Comparison of ENCODE assay signal across 11 cellular contexts in genomic region chr5:39058178-39058577, GRCh38. TPM values are rescaled to one million over a fixed set of nuclear protein-coding genes. Genes with fewer than 3 reads are reported as not detected.
DNase-seq lines count a peak whose midpoint lies in the region; ATAC-seq, FAIRE-seq and TF ChIP-seq lines count a peak whose summit lies in the region.
"Had no signal": no experiment of that assay in that cellular context is flagged by ENCODE, and none has a peak within 500 bp of the region (broad histone marks: within the 10 kb centered on the region; RNA-seq: fewer than 3 reads in every experiment).

No MANE protein-coding gene starts in this region.

- peak overlapping the region; percentile 25; the same call in 1 of the 2 replicates for H3K27ac ChIP-seq in GM12878 (ENCODE audit: control insufficient read depth, insufficient read depth)
- H3K27ac ChIP-seq: C4-2B had no signal

- no peak overlapping the region for H3K9ac ChIP-seq in GM12878 (ENCODE audit: control insufficient read depth, insufficient read depth, low read length)

- no peak for TF ChIP-seq RAD21 in GM12878 (IDR thresholded peaks at IDR 0.05; ENCODE audit: insufficient read depth, low read depth, low read length)

- CTCF ChIA-PET in activated CD8-positive, alpha-beta memory T cell treated with anti-CD3 and anti-CD28 coated beads, Interleukin-2, amount 10 ng/mL, durations not matched to agents 7 days and 5 days (lab: Charles Lee), result interaction anchor here (1.5 kb wide), 1 partner anchor 22 kb away, joined by 3 read pairs; no protein-coding TSS in a partner anchor
- CTCF ChIA-PET in GM12878 (lab: Yijun Ruan, JAX), result interaction anchor here (2.5 kb wide), 1 partner anchor 23 kb away, joined by 8 read pairs; no protein-coding TSS in a partner anchor

- peak overlapping the region; percentile 58 for H3K4me3 ChIP-seq in GM12878
- H3K4me3 ChIP-seq: lung had no signal

- in situ Hi-C loops in GM12878 (cut with MboI), result no loop called here

- no peak for DNase-seq in activated CD8-positive, alpha-beta memory T cell treated with anti-CD3 and anti-CD28 coated beads, Interleukin-2, amount 10 ng/mL, durations not matched to agents 7 days and 5 days
- DNase-seq in activated CD8-positive, alpha-beta memory T cell treated with anti-CD3 and anti-CD28 coated beads for 24 hours, result no peak
- DNase-seq in GM12878 (ENCODE audit: low read depth, low spot score) (no peak), HPDE6-E6E7 (ENCODE audit: extremely low spot score) (no peak), GF-D8 (lab: John Stamatoyannopoulos, UW) (no peak), OCI-M1 (lab: John Stamatoyannopoulos, UW) (no peak)
- no peak for DNase-seq in stimulated activated naive B cell treated with anti-CD40 and anti-IgM and Interleukin-4, amounts not matched to agents 10 μg/mL and 1 μg/mL and 100 μg/mL, for 72 hours
- DNase-seq: T1000 had no signal

- no peaks in the 10 kb centered on the region for H3K27me3 ChIP-seq in GM12878 (replicated peaks in 1 of 2; ENCODE audit: control insufficient read depth in 2 of 2, insufficient read depth in 2 of 2, low read length in 1 of 2)

- no peaks in the 10 kb centered on the region for H3K9me3 Mint-ChIP-seq in activated CD8-positive, alpha-beta memory T cell treated with anti-CD3 and anti-CD28 coated beads, Interleukin-2, amount 10 ng/mL, durations not matched to agents 7 days and 5 days (ENCODE audit: low read depth)
- no peaks in the 10 kb centered on the region for H3K9me3 Mint-ChIP-seq in stimulated activated naive B cell treated with anti-CD40 and anti-IgM and Interleukin-4, amounts not matched to agents 10 μg/mL and 1 μg/mL and 100 μg/mL, for 72 hours

- ATAC-seq in activated CD8-positive, alpha-beta memory T cell treated with anti-CD3 and anti-CD28 coated beads, Interleukin-2, amount 10 ng/mL, durations not matched to agents 7 days and 5 days, result peak; percentile 78
- ATAC-seq in HG02943 (IDR thresholded peaks at IDR 0.05; ENCODE audit: low read depth, unreplicated experiment) (peak; percentile 68), GM12878 (peak; percentile 90)
- peak in 1 of 2 donors; percentile 42 for ATAC-seq in stimulated activated naive B cell treated with anti-CD40 and anti-IgM and Interleukin-4, amounts not matched to agents 10 μg/mL and 1 μg/mL and 100 μg/mL, for 72 hours (replicated peaks)

- peaks cover 50% of the 10 kb centered on the region for H3K79me2 ChIP-seq in GM12878 (ENCODE audit: control insufficient read depth, insufficient read depth, low read length)

- peaks cover 28% of the 10 kb centered on the region for H3K4me1 Mint-ChIP-seq in activated CD8-positive, alpha-beta memory T cell treated with anti-CD3 and anti-CD28 coated beads, Interleukin-2, amount 10 ng/mL, durations not matched to agents 7 days and 5 days
- H3K4me1 Mint-ChIP-seq in stimulated activated naive B cell treated with anti-CD40 and anti-IgM and Interleukin-4, amounts not matched to agents 10 μg/mL and 1 μg/mL and 100 μg/mL, for 72 hours, result peaks cover 22 to 51% of the 10 kb centered on the region in 2 donors

- no peak overlapping the region for H2AFZ ChIP-seq in GM12878 (ENCODE audit: control insufficient read depth, low read depth, low read length)

- H3K4me3 Mint-ChIP-seq in activated CD8-positive, alpha-beta memory T cell treated with anti-CD3 and anti-CD28 coated beads, Interleukin-2, amount 10 ng/mL, durations not matched to agents 7 days and 5 days, result peak overlapping the region; percentile 48
- peak overlapping the region; percentile 0 to 2 for H3K4me3 Mint-ChIP-seq in stimulated activated naive B cell treated with anti-CD40 and anti-IgM and Interleukin-4, amounts not matched to agents 10 μg/mL and 1 μg/mL and 100 μg/mL, for 72 hours

- SMC1A ChIA-PET in GM12878 (lab: Charles Lee; ENCODE audit: uncharacterized antibody, unreplicated experiment), result no interaction called here

- peaks cover 25% of the 10 kb centered on the region for H3K36me3 Mint-ChIP-seq in activated CD8-positive, alpha-beta memory T cell treated with anti-CD3 and anti-CD28 coated beads, Interleukin-2, amount 10 ng/mL, durations not matched to agents 7 days and 5 days
- H3K36me3 Mint-ChIP-seq in stimulated activated naive B cell treated with anti-CD40 and anti-IgM and Interleukin-4, amounts not matched to agents 10 μg/mL and 1 μg/mL and 100 μg/mL, for 72 hours, result peaks cover 4% of the 10 kb centered on the region in 2 donors

- intact Hi-C loops in GM12878 (cut with micrococcal nuclease; ENCODE audit: unreplicated experiment), result no loop called here

- H3K27ac Mint-ChIP-seq in activated CD8-positive, alpha-beta memory T cell treated with anti-CD3 and anti-CD28 coated beads, Interleukin-2, amount 10 ng/mL, durations not matched to agents 7 days and 5 days, result peak overlapping the region; percentile 49
- H3K27ac Mint-ChIP-seq in stimulated activated naive B cell treated with anti-CD40 and anti-IgM and Interleukin-4, amounts not matched to agents 10 μg/mL and 1 μg/mL and 100 μg/mL, for 72 hours, result no peak overlapping the region

- H4K20me1 ChIP-seq in GM12878 (ENCODE audit: control insufficient read depth, insufficient read depth), result no peaks in the 10 kb centered on the region

- peaks cover 8% of the 10 kb centered on the region; the same call in 1 of the 2 replicates for H3K4me1 ChIP-seq in GM12878 (ENCODE audit: control insufficient read depth, insufficient read depth, low read length)

- no peak for TF ChIP-seq POLR2A in GM12878 (IDR thresholded peaks at IDR 0.05; ENCODE audit: low read depth, low read length)

- no peak for TF ChIP-seq EP300 in GM12878 (IDR thresholded peaks at IDR 0.05; ENCODE audit: borderline replicate concordance in 1 of 2, control insufficient read depth in 1 of 2, low read depth in 2 of 2, low read length in 2 of 2)

- 70% methylated on average over 2 of the region's 2 CpGs for WGBS in GM12878 (ENCODE audit: insufficient coverage, insufficient replicate concordance, low lambda C conversion rate, missing lambda C conversion rate)

- peak overlapping the region; percentile 54 for H3K4me2 ChIP-seq in GM12878 (ENCODE audit: control insufficient read depth, insufficient read depth)

- RAD21 ChIA-PET in GM12878 (lab: Charles Lee; ENCODE audit: unreplicated experiment), result no interaction called here

- TF ChIP-seq CTCF in GM12878 (IDR thresholded peaks at IDR 0.05 in 2 of 3, conservative IDR thresholded peaks at IDR 0.05 in 1 of 3; ENCODE audit: control insufficient read depth in 2 of 3, extremely low read depth in 1 of 3, insufficient read depth in 1 of 3, low read depth in 3 of 3, low read length in 3 of 3), result no peak

- POLR2A ChIA-PET in GM12878 (lab: Charles Lee), result no interaction called here

- H3K36me3 ChIP-seq in GM12878 (ENCODE audit: control insufficient read depth in 2 of 2, insufficient read depth in 2 of 2, low read length in 1 of 2), result no peaks in the 10 kb centered on the region

- H3K9me3 ChIP-seq in GM12878 (replicated peaks; ENCODE audit: control insufficient read depth, insufficient read depth, low read length), result no peaks in the 10 kb centered on the region

- no TSS peak for BruUV-seq in GM12878 (replicated peaks; lab: Mats Ljungman, UMichigan)

- no peaks in the 10 kb centered on the region for H3K27me3 Mint-ChIP-seq in activated CD8-positive, alpha-beta memory T cell treated with anti-CD3 and anti-CD28 coated beads, Interleukin-2, amount 10 ng/mL, durations not matched to agents 7 days and 5 days
- no peaks in the 10 kb centered on the region for H3K27me3 Mint-ChIP-seq in stimulated activated naive B cell treated with anti-CD40 and anti-IgM and Interleukin-4, amounts not matched to agents 10 μg/mL and 1 μg/mL and 100 μg/mL, for 72 hours

- FAIRE-seq in GM12878 (lab: Jason Lieb, UNC), result peak; percentile 57

TF ChIP-seq in GM12878, 131 proteins besides CTCF, POLR2A, EP300 and RAD21 (continues in another document):
- TF ChIP-seq SRF (IDR thresholded peaks at IDR 0.05; ENCODE audit: low read depth in 2 of 2, low read length in 2 of 2) (no peak), SMAD5 (IDR thresholded peaks at IDR 0.05; ENCODE audit: low read depth) (no peak), RELB (IDR thresholded peaks at IDR 0.05; ENCODE audit: low read depth) (no peak), MEF2B (IDR thresholded peaks at IDR 0.05; ENCODE audit: partially characterized antibody, poor library complexity, severe bottlenecking) (peak; percentile 36)

RNA-seq across cellular contexts. Expression of gene RICTOR, which starts 16.0 kb away (rescaled TPM):
- total RNA-seq in activated CD8-positive, alpha-beta memory T cell treated with anti-CD3 and anti-CD28 coated beads, Interleukin-2, amount 10 ng/mL, durations not matched to agents 7 days and 5 days, result 10 to 100 TPM; 40.2 to 50.5 TPM
- total RNA-seq in GM12878 (2013; cell fraction: nucleolus; rRNA removed), result 293 and 299 TPM in 2 replicates
- total RNA-seq in GM12878 (2014; rRNA removed), result 12.4 and 18.2 TPM in 2 replicates
- total RNA-seq in GM12878 (2014; rRNA removed; fragmentation: Illumina TruSeq; extraction: Trizol), result 16.0 and 16.3 TPM in 2 replicates
- total RNA-seq in GM12878 (2021), result 14.4 and 15.4 TPM in 2 replicates
- polyA plus RNA-seq in GM12878 (2011; ENCODE audit: low read depth), result 3.8 TPM
- polyA plus RNA-seq in GM12878 (2011; rRNA removed), result 23.0 and 37.1 TPM in 2 replicates
- polyA plus RNA-seq in GM12878 (2011; cell fraction: cytosol; rRNA removed), result 7.1 and 9.3 TPM in 2 replicates
- polyA plus RNA-seq in GM12878 (2011; cell fraction: nucleus; rRNA removed), result 41.4 and 51.7 TPM in 2 replicates
- polyA plus RNA-seq in GM12878 (2012), result 7.5 and 8.9 TPM in 2 replicates
- 7.9 and 11.1 TPM in 2 replicates for polyA plus RNA-seq in GM12878 (2014; fragmentation: Illumina TruSeq; extraction: Trizol)
- 1 to 10 TPM; 2.7 to 5.4 TPM for polyA plus RNA-seq in GM12878 (2014; fragmentation: Nextera tagmentation; extraction: Ambion mirVana)
- polyA plus RNA-seq in GM12878 (2014; rRNA removed), result 4.6 and 5.3 TPM in 2 replicates
- 1 to 10 TPM; 4.9 to 5.8 TPM for polyA plus RNA-seq in GM12878 (2016; fragmentation: Nextera tagmentation; extraction: Ambion mirVana)
- 77.4 and 118 TPM in 2 replicates for polyA minus RNA-seq in GM12878 (2011; rRNA and poly(A)+ RNA removed)
- polyA minus RNA-seq in GM12878 (2011; cell fraction: cytosol; rRNA and poly(A)+ RNA removed), result 13.0 and 14.6 TPM in 2 replicates
- polyA minus RNA-seq in GM12878 (2011; cell fraction: nucleus; rRNA and poly(A)+ RNA removed), result 82.8 and 110 TPM in 2 replicates
